In the genomic region with DNA sequence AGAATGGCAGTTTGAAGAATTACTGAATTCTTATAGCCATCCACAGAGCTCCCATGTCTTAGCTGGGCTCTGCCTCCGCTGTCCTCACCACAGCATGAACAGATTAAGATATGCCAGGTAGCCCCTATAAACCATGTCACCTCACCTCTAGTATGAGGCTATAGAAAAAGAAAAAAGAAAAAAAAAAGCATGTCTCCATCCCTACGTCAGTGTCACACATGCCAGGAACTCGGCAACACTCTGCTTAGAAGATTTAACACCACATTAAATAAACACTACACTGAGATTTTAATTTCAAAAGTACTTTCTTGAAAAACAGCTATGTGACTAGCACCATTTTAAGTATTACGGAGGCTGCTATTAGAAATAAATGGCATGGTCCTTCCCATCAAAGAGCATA, we compare ENCODE assay signal across 24 cellular contexts.
"Had no signal": no experiment of that assay in that cellular context is flagged by ENCODE, and none has a peak within 500 bp of the region (broad histone marks: within the 10 kb centered on the region; RNA-seq: fewer than 3 reads in every experiment).

No MANE protein-coding gene starts in this region.

- FAIRE-seq: K562 had no signal

- H3K4me1 Mint-ChIP-seq: activated naive CD8-positive, alpha-beta T cell treated with anti-CD3 and anti-CD28 coated beads, Interleukin-2, amount 10 ng/mL, durations not matched to agents 7 days and 5 days had no signal

- H3K4me3 ChIP-seq: adrenal gland, breast epithelium, K562, Peyer's patch had no signal

- H3K4me1 ChIP-seq: adrenal gland, breast epithelium, Peyer's patch had no signal

- H3K9me3 Mint-ChIP-seq: T-helper 1 cell treated with Interleukin-12 subunit alpha and Interleukin-12 subunit beta and Interleukin-4 antibody, amounts not matched to agents 30 μg/mL and 1 μg/mL, for 36 hours had no signal

- H3K36me3 ChIP-seq: adrenal gland, breast epithelium, Peyer's patch had no signal

- DNase-seq: activated CD4-positive, alpha-beta T cell treated with anti-CD3 and anti-CD28 coated beads for 48 hours; activated CD4-positive, alpha-beta T cell treated with anti-CD3 and anti-CD28 coated beads, Interleukin-2, amount 50 U/mL, for 4 hours; activated CD4-positive, CD25-positive, alpha-beta regulatory T cell treated with anti-CD3 and anti-CD28 coated beads, Interleukin-2, amount 50 U/mL, for 72 hours; activated CD8-positive, alpha-beta memory T cell treated with anti-CD3 and anti-CD28 coated beads, Interleukin-2, amount 50 U/mL, for 48 hours; activated CD8-positive, alpha-beta T cell treated with anti-CD3 and anti-CD28 coated beads, Interleukin-2, amount 10 ng/mL, durations not matched to agents 7 days and 5 days; activated naive CD4-positive, alpha-beta T cell treated with anti-CD3 and anti-CD28 coated beads, Interleukin-2, amount 50 U/mL, for 16 hours; activated naive CD8-positive, alpha-beta T cell treated with anti-CD3 and anti-CD28 coated beads, Interleukin-2, amount 10 ng/mL, durations not matched to agents 7 days and 5 days; activated T-cell treated with anti-CD3 and anti-CD28 coated beads, Interleukin-2, amount 50 U/mL, for 1 hour; adrenal gland; anterior cingulate cortex; Karpas-422; NCI-H1105 treated with DMSO at 0.1 percent for 48 hours; NCI-H1436 treated with DMSO at 0.1 percent for 48 hours; NCI-H187; NCI-H446 treated with DMSO at 0.1 percent for 48 hours; NCI-H524 treated with DMSO at 0.1 percent for 48 hours; NCI-H774; Peyer's patch; SHP77 treated with DMSO at 0.1 percent for 48 hours had no signal

- H3K9me3 ChIP-seq: adrenal gland, Peyer's patch had no signal

- H3K27ac ChIP-seq: adrenal gland, breast epithelium, Peyer's patch, RWPE1 had no signal

- H3K27me3 ChIP-seq: adrenal gland, breast epithelium, Peyer's patch had no signal

- H3K4me3 Mint-ChIP-seq: activated CD8-positive, alpha-beta T cell treated with anti-CD3 and anti-CD28 coated beads, Interleukin-2, amount 10 ng/mL, durations not matched to agents 7 days and 5 days; activated naive CD8-positive, alpha-beta T cell treated with anti-CD3 and anti-CD28 coated beads, Interleukin-2, amount 10 ng/mL, durations not matched to agents 7 days and 5 days; T-helper 1 cell treated with Interleukin-12 subunit alpha and Interleukin-12 subunit beta and Interleukin-4 antibody, amounts not matched to agents 30 μg/mL and 1 μg/mL, for 36 hours; WTC11 had no signal

- ATAC-seq: activated CD8-positive, alpha-beta T cell treated with anti-CD3 and anti-CD28 coated beads, Interleukin-2, amount 10 ng/mL, durations not matched to agents 7 days and 5 days; K562 had no signal

- H3K27ac Mint-ChIP-seq: activated CD8-positive, alpha-beta T cell treated with anti-CD3 and anti-CD28 coated beads, Interleukin-2, amount 10 ng/mL, durations not matched to agents 7 days and 5 days; activated naive CD8-positive, alpha-beta T cell treated with anti-CD3 and anti-CD28 coated beads, Interleukin-2, amount 10 ng/mL, durations not matched to agents 7 days and 5 days; T-helper 1 cell treated with Interleukin-12 subunit alpha and Interleukin-12 subunit beta and Interleukin-4 antibody, amounts not matched to agents 30 μg/mL and 1 μg/mL, for 36 hours had no signal

- H3K36me3 Mint-ChIP-seq: activated naive CD8-positive, alpha-beta T cell treated with anti-CD3 and anti-CD28 coated beads, Interleukin-2, amount 10 ng/mL, durations not matched to agents 7 days and 5 days had no signal
